In the genomic region with DNA sequence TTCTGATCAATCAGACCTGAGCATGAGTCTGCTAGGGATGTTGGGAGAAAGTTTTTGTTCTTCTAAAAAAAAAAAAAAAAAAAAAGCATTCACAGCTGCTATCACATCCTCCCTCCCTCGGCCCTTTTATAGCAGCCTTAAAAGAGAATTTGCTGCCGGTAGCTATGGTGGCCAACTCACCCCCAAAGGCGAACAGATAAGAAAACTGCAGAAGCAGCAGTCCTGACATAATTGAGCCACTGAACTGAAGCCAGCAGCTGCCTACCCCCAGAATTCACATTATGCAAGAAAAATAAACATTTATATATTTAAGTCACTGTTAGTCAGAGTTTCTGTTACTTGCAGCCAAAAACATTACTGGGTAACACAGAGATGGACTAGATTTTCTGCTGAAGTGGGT, we compare ENCODE assay signal across 34 cellular contexts.
"Had no signal": no experiment of that assay in that cellular context is flagged by ENCODE, and none has a peak within 500 bp of the region (broad histone marks: within the 10 kb centered on the region; RNA-seq: fewer than 3 reads in every experiment).

No MANE protein-coding gene starts in this region.

- H3K36me3 ChIP-seq: ascending aorta, WERI-Rb-1 had no signal

- H3K4me1 Mint-ChIP-seq: activated CD4-positive, alpha-beta T cell treated with anti-CD3 and anti-CD28 coated beads, Interleukin-2, amount 10 ng/mL, durations not matched to agents 24 days and 14 days; activated naive CD8-positive, alpha-beta T cell treated with anti-CD3 and anti-CD28 coated beads for 36 hours; activated T-helper 17 cell treated with anti-CD3 and anti-CD28 coated beads, Interleukin-2, amount 50 U/mL, for 72 hours had no signal

- H3K9me3 ChIP-seq: ascending aorta had no signal

- H3K9me3 Mint-ChIP-seq: activated CD4-positive, alpha-beta T cell treated with anti-CD3 and anti-CD28 coated beads, Interleukin-2, amount 10 ng/mL, durations not matched to agents 24 days and 14 days; activated CD8-positive, alpha-beta T cell treated with anti-CD3 and anti-CD28 coated beads for 36 hours; activated naive CD8-positive, alpha-beta T cell treated with anti-CD3 and anti-CD28 coated beads for 36 hours; activated T-cell treated with anti-CD3 and anti-CD28 coated beads, Interleukin-2, amount 50 U/mL, for 72 hours; activated T-helper 17 cell treated with anti-CD3 and anti-CD28 coated beads, Interleukin-2, amount 50 U/mL, for 72 hours; brain had no signal

- H3K36me3 Mint-ChIP-seq: activated naive CD8-positive, alpha-beta T cell treated with anti-CD3 and anti-CD28 coated beads for 36 hours; brain had no signal

- DNase-seq: activated CD4-positive, alpha-beta T cell treated with anti-CD3 and anti-CD28 coated beads, Interleukin-2, amount 10 ng/mL, durations not matched to agents 24 days and 14 days; activated CD4-positive, alpha-beta T cell treated with anti-CD3 and anti-CD28 coated beads, Interleukin-2, amount 50 U/mL, for 4 hours; activated CD4-positive, CD25-positive, alpha-beta regulatory T cell; activated CD8-positive, alpha-beta T cell treated with anti-CD3 and anti-CD28 coated beads for 36 hours; activated effector memory CD4-positive, alpha-beta T cell treated with anti-CD3 and anti-CD28 coated beads, Interleukin-2, amount 50 U/mL, for 16 hours; activated naive CD4-positive, alpha-beta T cell; activated naive CD4-positive, alpha-beta T cell treated with anti-CD3 and anti-CD28 coated beads, Interleukin-2, amount 50 U/mL, for 16 hours; activated naive CD8-positive, alpha-beta T cell treated with anti-CD3 and anti-CD28 coated beads for 36 hours; activated T-cell treated with anti-CD3 and anti-CD28 coated beads, Interleukin-2, amount 50 U/mL, for 1 hour; activated T-cell treated with anti-CD3 and anti-CD28 coated beads, Interleukin-2, amount 50 U/mL, for 72 hours; amniotic stem cell; caudate nucleus; cerebellar nuclear complex; Karpas-422; MM.1S; MV-4-11; NCI-H1092; NCI-H1436 treated with DMSO at 0.1 percent for 48 hours; NCI-H1694 treated with DMSO at 0.1 percent for 48 hours; NCI-H2029; NCI-H345; NCI-H524 treated with DMSO at 0.1 percent for 48 hours; PC-9; SIG-M5; SW 1271; T-helper 1 cell; T-helper 2 cell; T-helper 9 cell; WERI-Rb-1 had no signal

- H3K27me3 Mint-ChIP-seq: brain had no signal

- H3K27ac ChIP-seq: ascending aorta, PC-9, RWPE1, WERI-Rb-1 had no signal

- H3K4me1 ChIP-seq: ascending aorta had no signal

- H3K4me3 ChIP-seq: ascending aorta, PC-9 had no signal

- H3K27me3 ChIP-seq: ascending aorta had no signal

- ATAC-seq: activated CD8-positive, alpha-beta T cell treated with anti-CD3 and anti-CD28 coated beads for 36 hours; activated T-cell treated with anti-CD3 and anti-CD28 coated beads, Interleukin-2, amount 50 U/mL, for 72 hours; activated T-helper 17 cell treated with anti-CD3 and anti-CD28 coated beads, Interleukin-2, amount 50 U/mL, for 72 hours; Right ventricle myocardium inferior had no signal

- H3K27ac Mint-ChIP-seq: activated CD4-positive, alpha-beta T cell treated with anti-CD3 and anti-CD28 coated beads, Interleukin-2, amount 10 ng/mL, durations not matched to agents 24 days and 14 days; activated CD8-positive, alpha-beta T cell treated with anti-CD3 and anti-CD28 coated beads for 36 hours; activated naive CD8-positive, alpha-beta T cell treated with anti-CD3 and anti-CD28 coated beads for 36 hours; activated T-cell treated with anti-CD3 and anti-CD28 coated beads, Interleukin-2, amount 50 U/mL, for 72 hours; activated T-helper 17 cell treated with anti-CD3 and anti-CD28 coated beads, Interleukin-2, amount 50 U/mL, for 72 hours; brain had no signal

- H2AFZ ChIP-seq: PC-9 had no signal

- H3K4me2 ChIP-seq: PC-9 had no signal

- H3K4me3 Mint-ChIP-seq: activated CD4-positive, alpha-beta T cell treated with anti-CD3 and anti-CD28 coated beads, Interleukin-2, amount 10 ng/mL, durations not matched to agents 24 days and 14 days; activated CD8-positive, alpha-beta T cell treated with anti-CD3 and anti-CD28 coated beads for 36 hours; activated naive CD8-positive, alpha-beta T cell treated with anti-CD3 and anti-CD28 coated beads for 36 hours; activated T-cell treated with anti-CD3 and anti-CD28 coated beads, Interleukin-2, amount 50 U/mL, for 72 hours; activated T-helper 17 cell treated with anti-CD3 and anti-CD28 coated beads, Interleukin-2, amount 50 U/mL, for 72 hours; brain had no signal
